8 cellular contexts compared by ENCODE assay signal in the genomic region with DNA sequence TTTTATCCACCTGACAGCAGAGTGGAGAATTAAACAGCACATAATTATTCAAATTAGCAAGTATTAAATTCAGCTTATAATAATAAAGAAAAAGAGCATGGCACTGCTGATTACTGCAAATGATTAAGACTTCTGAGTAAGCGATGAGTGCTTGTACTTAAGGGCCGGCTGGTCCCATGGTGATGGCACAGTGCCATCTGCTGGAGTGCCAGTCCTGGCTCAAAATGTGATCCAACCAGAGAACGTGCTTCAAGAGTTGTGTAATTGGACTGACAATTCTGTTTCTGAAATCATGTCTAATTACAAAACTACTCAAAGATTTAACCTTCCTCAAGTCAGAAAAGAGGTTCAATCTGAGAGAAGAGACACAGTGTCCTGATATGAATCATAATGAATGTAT.
DNase-seq lines count a peak whose midpoint lies in the region; ATAC-seq and TF ChIP-seq lines count a peak whose summit lies in the region.

No MANE protein-coding gene starts in this region.

- TF ChIP-seq CTCF in HFF-Myc (IDR thresholded peaks at IDR 0.05; ENCODE audit: low read depth, low read length, missing control alignments) (peak; percentile 58), fibroblast of mammary gland (conservative IDR thresholded peaks at IDR 0.05; ENCODE audit: control insufficient read depth, insufficient read depth, low read depth, low read length) (peak; percentile 29)

- H3K4me3 ChIP-seq in HFF-Myc (replicated peaks; ENCODE audit: low read depth, low read length): no peak overlapping the region
- H3K4me3 ChIP-seq in fibroblast of mammary gland (ENCODE audit: control insufficient read depth, low read depth, low read length): no peak overlapping the region

- peak; percentile 79 for ATAC-seq in SK-N-SH treated with all-trans-retinoic acid at 6 μM for 48 hours
- ATAC-seq in GM21529 (IDR thresholded peaks at IDR 0.05; ENCODE audit: unreplicated experiment): no peak

- peak; percentile 54 for DNase-seq in activated CD4-positive, alpha-beta T cell treated with anti-CD3 and anti-CD28 coated beads for 48 hours
- DNase-seq in activated CD4-positive, alpha-beta T cell treated with anti-CD3 and anti-CD28 coated beads, Interleukin-2, amount 50 U/mL, for 1 hour: no peak
- DNase-seq in HFF-Myc (ENCODE audit: extremely low read depth, low read depth) (peak; percentile 9), NCI-H1105 (lab: John Stamatoyannopoulos, UW) (peak; percentile 84), fibroblast of mammary gland (ENCODE audit: low read depth) (peak; percentile 73), putamen (ENCODE audit: low spot score) (peak; percentile 20)

TF ChIP-seq in SK-N-SH treated with all-trans-retinoic acid at 6 μM for 48 hours, 23 proteins besides CTCF, POLR2A, EP300 and RAD21:
- TF ChIP-seq ESRRG (CRISPR knock-in tag; IDR thresholded peaks at IDR 0.05) (no peak), RARB (CRISPR knock-in tag; IDR thresholded peaks at IDR 0.05) (no peak), PPARA (CRISPR knock-in tag; IDR thresholded peaks at IDR 0.05; ENCODE audit: borderline replicate concordance) (no peak), ISL1 (CRISPR knock-in tag; IDR thresholded peaks at IDR 0.05) (0 out of 2 replicates have a peak, but pooled peaks have one; percentile 17), TCF4 (CRISPR knock-in tag; IDR thresholded peaks at IDR 0.05; ENCODE audit: borderline replicate concordance) (no peak; the same call in 1 of the 2 replicates), SNAI2 (CRISPR knock-in tag; IDR thresholded peaks at IDR 0.05) (no peak), ZNF70 (CRISPR knock-in tag; IDR thresholded peaks at IDR 0.05) (no peak), TOX (CRISPR knock-in tag; IDR thresholded peaks at IDR 0.05; ENCODE audit: borderline replicate concordance) (no peak), GLIS3 (CRISPR knock-in tag; IDR thresholded peaks at IDR 0.05) (no peak)
- TF ChIP-seq, protein P1, sequence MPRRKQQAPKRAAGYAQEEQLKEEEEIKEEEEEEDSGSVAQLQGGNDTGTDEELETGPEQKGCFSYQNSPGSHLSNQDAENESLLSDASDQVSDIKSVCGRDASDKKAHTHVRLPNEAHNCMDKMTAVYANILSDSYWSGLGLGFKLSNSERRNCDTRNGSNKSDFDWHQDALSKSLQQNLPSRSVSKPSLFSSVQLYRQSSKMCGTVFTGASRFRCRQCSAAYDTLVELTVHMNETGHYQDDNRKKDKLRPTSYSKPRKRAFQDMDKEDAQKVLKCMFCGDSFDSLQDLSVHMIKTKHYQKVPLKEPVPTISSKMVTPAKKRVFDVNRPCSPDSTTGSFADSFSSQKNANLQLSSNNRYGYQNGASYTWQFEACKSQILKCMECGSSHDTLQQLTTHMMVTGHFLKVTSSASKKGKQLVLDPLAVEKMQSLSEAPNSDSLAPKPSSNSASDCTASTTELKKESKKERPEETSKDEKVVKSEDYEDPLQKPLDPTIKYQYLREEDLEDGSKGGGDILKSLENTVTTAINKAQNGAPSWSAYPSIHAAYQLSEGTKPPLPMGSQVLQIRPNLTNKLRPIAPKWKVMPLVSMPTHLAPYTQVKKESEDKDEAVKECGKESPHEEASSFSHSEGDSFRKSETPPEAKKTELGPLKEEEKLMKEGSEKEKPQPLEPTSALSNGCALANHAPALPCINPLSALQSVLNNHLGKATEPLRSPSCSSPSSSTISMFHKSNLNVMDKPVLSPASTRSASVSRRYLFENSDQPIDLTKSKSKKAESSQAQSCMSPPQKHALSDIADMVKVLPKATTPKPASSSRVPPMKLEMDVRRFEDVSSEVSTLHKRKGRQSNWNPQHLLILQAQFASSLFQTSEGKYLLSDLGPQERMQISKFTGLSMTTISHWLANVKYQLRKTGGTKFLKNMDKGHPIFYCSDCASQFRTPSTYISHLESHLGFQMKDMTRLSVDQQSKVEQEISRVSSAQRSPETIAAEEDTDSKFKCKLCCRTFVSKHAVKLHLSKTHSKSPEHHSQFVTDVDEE (CRISPR knock-in tag; IDR thresholded peaks at IDR 0.05): peak; percentile 44; the same call in 1 of the 2 replicates
